11 cellular contexts compared by ENCODE assay signal in the genomic region with DNA sequence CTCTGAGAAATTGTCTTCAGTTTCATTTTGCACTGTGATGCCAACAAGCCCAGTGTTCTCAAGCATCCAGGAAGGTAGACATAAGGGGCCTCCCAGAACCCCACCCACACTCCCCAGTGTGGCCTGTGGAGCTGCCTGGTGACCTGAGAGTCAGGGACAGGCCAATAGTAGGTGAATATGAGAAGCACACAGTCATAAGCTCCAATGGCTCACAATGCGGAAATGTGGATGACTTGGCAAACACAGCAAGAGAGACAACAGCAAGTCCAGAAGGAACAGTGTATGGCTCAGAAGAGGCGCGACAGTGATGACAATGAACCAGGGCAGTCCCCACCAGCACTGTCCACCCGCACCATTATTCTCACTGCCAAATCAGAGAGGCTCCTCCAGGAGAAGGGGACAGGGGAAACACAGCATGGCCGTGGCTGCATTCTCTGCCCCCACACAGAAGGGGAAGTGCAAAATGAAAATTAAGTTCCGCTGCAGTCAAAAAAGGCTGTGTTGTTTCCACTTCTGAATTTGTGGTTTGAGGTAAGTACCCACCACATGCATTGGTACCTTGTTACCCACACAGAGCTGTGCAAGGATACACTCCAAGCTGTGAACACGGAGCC.
DNase-seq lines count a peak whose midpoint lies in the region; ATAC-seq and TF ChIP-seq lines count a peak whose summit lies in the region.
"Had no signal": no experiment of that assay in that cellular context is flagged by ENCODE, and none has a peak within 500 bp of the region (broad histone marks: within the 10 kb centered on the region; RNA-seq: fewer than 3 reads in every experiment).

No MANE protein-coding gene starts in this region.

- H3K4me1 ChIP-seq in gastroesophageal sphincter: no peaks in the 10 kb centered on the region

- H3K9me3 ChIP-seq in gastroesophageal sphincter: no peaks in the 10 kb centered on the region

- H3K4me3 ChIP-seq in GM12864 (ENCODE audit: low read depth, low read length) (peak overlapping the region; percentile 50), gastroesophageal sphincter (no peak overlapping the region)

- TF ChIP-seq POLR2A in gastroesophageal sphincter (IDR thresholded peaks at IDR 0.05): no peak

- ATAC-seq in GM19351 (IDR thresholded peaks at IDR 0.05; ENCODE audit: unreplicated experiment) (peak; percentile 86), HG02973 (IDR thresholded peaks at IDR 0.05; ENCODE audit: unreplicated experiment) (peak; percentile 91), gastroesophageal sphincter (no peak)

- no peak overlapping the region for H3K27ac ChIP-seq in gastroesophageal sphincter

- H3K36me3 ChIP-seq in gastroesophageal sphincter: no peaks in the 10 kb centered on the region

- H3K27me3 ChIP-seq in gastroesophageal sphincter: peaks cover 4% of the 10 kb centered on the region

- DNase-seq in GM12864 (ENCODE audit: low read depth): peak; percentile 72
- peak; percentile 49 for DNase-seq in NOMO-1 treated with DMSO at 0.1 percent for 48 hours (lab: John Stamatoyannopoulos, UW; ENCODE audit: unreplicated experiment)
- no peak for DNase-seq in NCI-H345 (lab: John Stamatoyannopoulos, UW)
- no peak for DNase-seq in KG1 (lab: John Stamatoyannopoulos, UW)
- no peak for DNase-seq in NCI-H1417 treated with DMSO at 0.1 percent for 48 hours (lab: John Stamatoyannopoulos, UW)
- DNase-seq: activated T-cell treated with anti-CD3 and anti-CD28 coated beads, Interleukin-2, amount 50 U/mL, for 48 hours; CD4-positive, alpha-beta T cell; IMR-90 had no signal

- TF ChIP-seq EP300 in gastroesophageal sphincter (IDR thresholded peaks at IDR 0.05): no peak

- WGBS in gastroesophageal sphincter (ENCODE audit: low coverage in 1 of 2), 2 donors: 76 to 84% methylated on average over 3 to 7 of the region's 7 CpGs

- no peak for TF ChIP-seq CTCF in GM12864 (IDR thresholded peaks at IDR 0.05; ENCODE audit: low read depth, low read length, missing control alignments)
- TF ChIP-seq CTCF in gastroesophageal sphincter (IDR thresholded peaks at IDR 0.05): no peak

Comparison
In these comparisons a context has a peak if more than half of its experiments do, and no peak if none do; other contexts are left out.
1. DNase-seq: peak in GM12864 (single experiment) and NOMO-1 treated with DMSO at 0.1 percent for 48 hours (single experiment); none in NCI-H345 (single experiment), KG1 (single experiment) and NCI-H1417 treated with DMSO at 0.1 percent for 48 hours (single experiment).